In genomic region chr4:104719539-104720230, GRCh38 we compare ENCODE assay signal across 17 cellular contexts.
DNase-seq lines count a peak whose midpoint lies in the region; ATAC-seq and TF ChIP-seq lines count a peak whose summit lies in the region.
"Had no signal": no experiment of that assay in that cellular context is flagged by ENCODE, and none has a peak within 500 bp of the region (broad histone marks: within the 10 kb centered on the region; RNA-seq: fewer than 3 reads in every experiment).

No MANE protein-coding gene starts in this region.

- no peak overlapping the region for H3K27ac Mint-ChIP-seq in progenitor cell of endocrine pancreas
- H3K27ac Mint-ChIP-seq: activated naive CD4-positive, alpha-beta T cell treated with anti-CD3 and anti-CD28 coated beads for 36 hours had no signal

- no peak overlapping the region for H3K27ac ChIP-seq in left ventricle myocardium inferior (replicated peaks)

- H3K9me3 ChIP-seq in left ventricle myocardium inferior (replicated peaks): no peaks in the 10 kb centered on the region

- DNase-seq in RPMI8226: no peak
- no peak for DNase-seq in progenitor cell of endocrine pancreas (ENCODE audit: low spot score, unreplicated experiment)
- no peak for DNase-seq in left ventricle myocardium inferior
- no peak for DNase-seq in HUDEP-2 (lab: John Stamatoyannopoulos, UW; ENCODE audit: unreplicated experiment in 76 of 76)
- DNase-seq: activated naive CD4-positive, alpha-beta T cell treated with anti-CD3 and anti-CD28 coated beads for 36 hours; AML-193; caudate nucleus; GOT3; KG1; NCI-H2107; nucleus accumbens; T-helper 1 cell had no signal

- no peaks in the 10 kb centered on the region for H3K36me3 Mint-ChIP-seq in progenitor cell of endocrine pancreas (ENCODE audit: insufficient read depth)

- no peaks in the 10 kb centered on the region for H3K27me3 ChIP-seq in left ventricle myocardium inferior (ENCODE audit: low read depth)

- H3K4me3 ChIP-seq in left ventricle myocardium inferior: no peak overlapping the region

- no peak overlapping the region for H3K4me3 Mint-ChIP-seq in progenitor cell of endocrine pancreas (ENCODE audit: low read depth)
- H3K4me3 Mint-ChIP-seq: activated naive CD4-positive, alpha-beta T cell treated with anti-CD3 and anti-CD28 coated beads for 36 hours had no signal

- H3K27me3 Mint-ChIP-seq in progenitor cell of endocrine pancreas: no peaks in the 10 kb centered on the region

- peak; percentile 99 for ATAC-seq in GM18511 (IDR thresholded peaks at IDR 0.05; ENCODE audit: unreplicated experiment)
- ATAC-seq in GM21367 (IDR thresholded peaks at IDR 0.05; ENCODE audit: unreplicated experiment): peak; percentile 98
- ATAC-seq in HG02885 (IDR thresholded peaks at IDR 0.05; ENCODE audit: poor library complexity, unreplicated experiment): peak; percentile 98
- ATAC-seq in HG03460 (IDR thresholded peaks at IDR 0.05; ENCODE audit: unreplicated experiment): peak; percentile 99
- ATAC-seq: esophagus mucosa had no signal

- intact Hi-C loops in left ventricle myocardium inferior (cut with micrococcal nuclease): no loop called here

- H3K9me3 Mint-ChIP-seq in progenitor cell of endocrine pancreas (ENCODE audit: low read depth): peaks cover 3% of the 10 kb centered on the region
- H3K9me3 Mint-ChIP-seq: activated naive CD4-positive, alpha-beta T cell treated with anti-CD3 and anti-CD28 coated beads for 36 hours had no signal

- TF ChIP-seq CTCF in progenitor cell of endocrine pancreas (IDR thresholded peaks at IDR 0.05; ENCODE audit: unreplicated experiment): no peak
- TF ChIP-seq CTCF in left ventricle myocardium inferior (IDR thresholded peaks at IDR 0.05; ENCODE audit: borderline replicate concordance): no peak

- H3K4me1 ChIP-seq in left ventricle myocardium inferior: no peaks in the 10 kb centered on the region

- H3K36me3 ChIP-seq in left ventricle myocardium inferior: no peaks in the 10 kb centered on the region

- no peaks in the 10 kb centered on the region for H3K4me1 Mint-ChIP-seq in progenitor cell of endocrine pancreas (ENCODE audit: low read depth)
